ENCODE assay signal across 10 cellular contexts in the genomic region with DNA sequence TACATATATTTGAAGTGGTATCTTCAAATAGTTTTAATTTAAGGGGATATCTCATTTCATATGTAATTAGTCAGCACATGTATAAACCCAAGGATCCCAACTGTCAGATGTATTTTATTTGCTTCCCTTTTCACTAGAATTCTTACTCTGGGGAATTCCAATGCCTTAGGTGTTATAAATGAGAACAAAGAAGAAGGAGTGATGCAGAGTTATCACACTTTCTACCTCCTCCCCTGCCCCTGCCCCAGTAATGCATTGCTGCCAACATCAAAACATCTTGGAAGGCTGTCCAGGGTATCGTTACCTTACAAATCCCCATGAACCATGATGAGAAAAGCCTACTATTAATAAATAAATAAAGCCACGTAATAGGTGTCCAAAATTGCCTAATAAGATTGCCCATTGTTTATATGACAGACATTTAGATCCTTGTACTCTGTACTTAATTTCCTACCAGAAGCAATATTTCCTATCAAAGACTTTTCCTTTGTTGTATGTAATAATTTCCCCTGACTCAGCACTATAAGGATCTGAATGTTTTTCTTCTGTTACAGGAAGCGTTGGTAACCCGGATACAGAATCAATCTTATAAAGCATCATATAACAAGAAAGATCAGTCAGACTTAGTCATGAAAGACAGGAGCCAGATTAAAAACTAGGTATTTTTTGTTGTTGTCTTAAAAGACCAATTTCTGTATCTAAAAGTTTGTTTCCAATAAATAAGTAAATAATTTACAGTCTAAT. TPM values are rescaled to one million over a fixed set of nuclear protein-coding genes. Genes with fewer than 3 reads are reported as not detected.
DNase-seq lines count a peak whose midpoint lies in the region; ATAC-seq lines count a peak whose summit lies in the region.
"Had no signal": no experiment of that assay in that cellular context is flagged by ENCODE, and none has a peak within 500 bp of the region (broad histone marks: within the 10 kb centered on the region; RNA-seq: fewer than 3 reads in every experiment).

No MANE protein-coding gene starts in this region.

- peak; percentile 19 to 21 for ATAC-seq in activated naive CD4-positive, alpha-beta T cell treated with anti-CD3 and anti-CD28 coated beads, Interleukin-2, amount 50 U/mL, for 72 hours
- ATAC-seq in GM18498 (IDR thresholded peaks at IDR 0.05; ENCODE audit: unreplicated experiment) (no peak), GM21360 (IDR thresholded peaks at IDR 0.05; ENCODE audit: unreplicated experiment) (no peak), GM18519 (IDR thresholded peaks at IDR 0.05; ENCODE audit: low FRiP score, unreplicated experiment) (no peak)

- peak overlapping the region; percentile 100 for H3K27ac Mint-ChIP-seq in activated naive CD4-positive, alpha-beta T cell treated with anti-CD3 and anti-CD28 coated beads, Interleukin-2, amount 50 U/mL, for 72 hours

- peak; percentile 11 for DNase-seq in stimulated activated CD4-positive, alpha-beta T cell treated with anti-CD3 and anti-CD28 coated beads, Interleukin-4, amount 100 ng/mL, for 1 hour
- no peak for DNase-seq in stimulated activated CD4-positive, alpha-beta T cell treated with anti-CD3 and anti-CD28 coated beads, Interleukin-4, amount 100 ng/mL, for 4 hours
- no peak for DNase-seq in activated naive CD4-positive, alpha-beta T cell treated with anti-CD3 and anti-CD28 coated beads, Interleukin-2, amount 50 U/mL, for 72 hours (ENCODE audit: low spot score in 2 of 2)
- DNase-seq in iris pigment epithelial cell (ENCODE audit: low read depth): peak; percentile 91
- no peak for DNase-seq in activated CD8-positive, alpha-beta memory T cell treated with anti-CD3 and anti-CD28 coated beads for 24 hours
- DNase-seq: anterior cingulate cortex, substantia nigra had no signal

- peaks cover 28 to 53% of the 10 kb centered on the region in 2 donors for H3K36me3 Mint-ChIP-seq in activated naive CD4-positive, alpha-beta T cell treated with anti-CD3 and anti-CD28 coated beads, Interleukin-2, amount 50 U/mL, for 72 hours

- peaks cover 4 to 5% of the 10 kb centered on the region in 2 donors for H3K9me3 Mint-ChIP-seq in activated naive CD4-positive, alpha-beta T cell treated with anti-CD3 and anti-CD28 coated beads, Interleukin-2, amount 50 U/mL, for 72 hours

RNA-seq across cellular contexts. Expression of a gene that starts 38.8 kb away (rescaled TPM):
- 100 to 1,000 TPM in 1 of 2 donors, 10 to 100 TPM in 1; 81.3 to 107 TPM for total RNA-seq in activated naive CD4-positive, alpha-beta T cell treated with anti-CD3 and anti-CD28 coated beads, Interleukin-2, amount 50 U/mL, for 72 hours

Comparison
In these comparisons a context has a peak if more than half of its experiments do, and no peak if none do; other contexts are left out.
1. DNase-seq: peak in stimulated activated CD4-positive, alpha-beta T cell treated with anti-CD3 and anti-CD28 coated beads, Interleukin-4, amount 100 ng/mL, for 1 hour (single experiment) and iris pigment epithelial cell (single experiment); none in stimulated activated CD4-positive, alpha-beta T cell treated with anti-CD3 and anti-CD28 coated beads, Interleukin-4, amount 100 ng/mL, for 4 hours (0 of 2), activated naive CD4-positive, alpha-beta T cell treated with anti-CD3 and anti-CD28 coated beads, Interleukin-2, amount 50 U/mL, for 72 hours (0 of 2) and activated CD8-positive, alpha-beta memory T cell treated with anti-CD3 and anti-CD28 coated beads for 24 hours (single experiment).
2. ATAC-seq: peak in activated naive CD4-positive, alpha-beta T cell treated with anti-CD3 and anti-CD28 coated beads, Interleukin-2, amount 50 U/mL, for 72 hours (2 of 2); none in GM18498 (single experiment), GM21360 (single experiment) and GM18519 (single experiment).